ENCODE assay signal across 22 cellular contexts in the genomic region with DNA sequence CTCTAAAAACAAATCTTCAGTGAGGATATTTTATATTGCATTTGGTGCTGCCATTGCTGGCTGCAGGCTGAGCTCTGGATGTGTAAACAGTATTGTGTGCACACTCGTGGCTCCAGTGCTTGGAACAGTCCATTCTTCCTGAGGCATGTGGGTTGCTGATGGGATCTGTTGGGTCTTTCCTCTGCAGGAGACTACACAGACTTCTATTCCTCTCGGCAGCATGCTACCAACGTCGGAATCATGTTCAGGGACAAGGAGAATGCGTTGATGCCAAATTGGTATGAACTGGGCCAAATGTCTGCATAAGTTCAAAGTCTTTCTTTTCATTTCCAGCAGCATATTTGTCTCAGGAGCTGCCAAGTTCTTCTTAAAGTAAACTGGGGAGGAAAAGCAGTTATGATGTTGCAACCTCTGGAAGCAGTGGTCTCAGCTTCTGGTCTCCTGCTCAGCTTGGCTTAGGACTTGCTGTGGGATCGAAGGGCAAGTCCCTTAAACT. TPM values are rescaled to one million over a fixed set of nuclear protein-coding genes. Genes with fewer than 3 reads are reported as not detected.
DNase-seq lines count a peak whose midpoint lies in the region; ATAC-seq and TF ChIP-seq lines count a peak whose summit lies in the region.
"Had no signal": no experiment of that assay in that cellular context is flagged by ENCODE, and none has a peak within 500 bp of the region (broad histone marks: within the 10 kb centered on the region; RNA-seq: fewer than 3 reads in every experiment).

No MANE protein-coding gene starts in this region.

- no peaks in the 10 kb centered on the region for H3K9me3 Mint-ChIP-seq in HFFc6
- no peaks in the 10 kb centered on the region for H3K9me3 Mint-ChIP-seq in activated T-helper 17 cell treated with anti-CD3 and anti-CD28 coated beads, Interleukin-2, amount 50 U/mL, for 72 hours
- H3K9me3 Mint-ChIP-seq: mesothelial cell of epicardium, type B pancreatic cell, WTC11 had no signal

- DNase-seq in HFFc6: no peak
- peak; percentile 70 for DNase-seq in fibroblast of villous mesenchyme (ENCODE audit: low read depth)
- no peak for DNase-seq in sciatic nerve (ENCODE audit: low spot score)
- no peak for DNase-seq in Ammon's horn (ENCODE audit: low spot score)
- no peak for DNase-seq in heart left ventricle
- DNase-seq: activated naive CD8-positive, alpha-beta T cell treated with anti-CD3 and anti-CD28 coated beads, Interleukin-2, amount 10 ng/mL, durations not matched to agents 7 days and 5 days; DND-41; GM23248; hippocampal formation; NCI-H1105; NCI-H2107; NCI-H526; SHP77; stimulated activated naive CD4-positive, alpha-beta T cell; T-helper 1 cell had no signal

- H3K9me3 ChIP-seq in heart left ventricle: no peaks in the 10 kb centered on the region

- no peak for TF ChIP-seq POLR2A in heart left ventricle (IDR thresholded peaks at IDR 0.05)

- H3K4me1 Mint-ChIP-seq in HFFc6 (ENCODE audit: low read depth): peaks cover 26% of the 10 kb centered on the region
- H3K4me1 Mint-ChIP-seq in activated T-helper 17 cell treated with anti-CD3 and anti-CD28 coated beads, Interleukin-2, amount 50 U/mL, for 72 hours: peaks cover 23% of the 10 kb centered on the region
- H3K4me1 Mint-ChIP-seq: WTC11 had no signal

- H3K27ac Mint-ChIP-seq in HFFc6: peak overlapping the region; percentile 96
- H3K27ac Mint-ChIP-seq in activated T-helper 17 cell treated with anti-CD3 and anti-CD28 coated beads, Interleukin-2, amount 50 U/mL, for 72 hours: peak overlapping the region; percentile 77
- H3K27ac Mint-ChIP-seq: mesothelial cell of epicardium, WTC11 had no signal

- TF ChIP-seq CTCF in HFFc6 (IDR thresholded peaks at IDR 0.05) (no peak), fibroblast of villous mesenchyme (IDR thresholded peaks at IDR 0.05; ENCODE audit: insufficient read depth, low read depth, low read length) (no peak), heart left ventricle (IDR thresholded peaks at IDR 0.05) (no peak)

- 82 to 89% (median 86%) methylated on average over 6 of the region's 6 CpGs for WGBS in heart left ventricle, 4 donors

- H3K36me3 Mint-ChIP-seq in HFFc6 (ENCODE audit: low read depth): peaks cover 54% of the 10 kb centered on the region
- peaks cover 65% of the 10 kb centered on the region for H3K36me3 Mint-ChIP-seq in activated T-helper 17 cell treated with anti-CD3 and anti-CD28 coated beads, Interleukin-2, amount 50 U/mL, for 72 hours (ENCODE audit: low read depth)

- ATAC-seq in activated T-helper 17 cell treated with anti-CD3 and anti-CD28 coated beads, Interleukin-2, amount 50 U/mL, for 72 hours (replicated peaks): no peak
- ATAC-seq in sciatic nerve (peak; percentile 70), HG03045 (IDR thresholded peaks at IDR 0.05; ENCODE audit: unreplicated experiment) (no peak), heart left ventricle (no peak), HG03159 (IDR thresholded peaks at IDR 0.05; ENCODE audit: unreplicated experiment) (no peak)
- ATAC-seq: esophagus mucosa, WTC11 had no signal

- peaks cover 0 to 24% (median 6%) of the 10 kb centered on the region in 12 donors for H3K4me1 ChIP-seq in heart left ventricle

- H3K27me3 Mint-ChIP-seq in HFFc6 (ENCODE audit: insufficient read depth): 0 out of 2 replicates have a peak, but pooled peaks cover 2% of the 10 kb centered on the region
- H3K27me3 Mint-ChIP-seq in activated T-helper 17 cell treated with anti-CD3 and anti-CD28 coated beads, Interleukin-2, amount 50 U/mL, for 72 hours: no peaks in the 10 kb centered on the region
- H3K27me3 Mint-ChIP-seq: activated naive CD8-positive, alpha-beta T cell treated with anti-CD3 and anti-CD28 coated beads, Interleukin-2, amount 10 ng/mL, durations not matched to agents 7 days and 5 days; type B pancreatic cell had no signal

- H3K4me3 Mint-ChIP-seq in HFFc6: no peak overlapping the region
- H3K4me3 Mint-ChIP-seq in activated T-helper 17 cell treated with anti-CD3 and anti-CD28 coated beads, Interleukin-2, amount 50 U/mL, for 72 hours: no peak overlapping the region
- H3K4me3 Mint-ChIP-seq: activated naive CD8-positive, alpha-beta T cell treated with anti-CD3 and anti-CD28 coated beads, Interleukin-2, amount 10 ng/mL, durations not matched to agents 7 days and 5 days; mesothelial cell of epicardium; type B pancreatic cell; WTC11 had no signal

- H3K36me3 ChIP-seq in heart left ventricle: peaks cover 0 to 24% (median 0%) of the 10 kb centered on the region in 9 donors

- H3K27ac ChIP-seq in heart left ventricle: no peak overlapping the region
- H3K27ac ChIP-seq: GM23248 had no signal

- no peaks in the 10 kb centered on the region for H3K27me3 ChIP-seq in heart left ventricle

- no peak overlapping the region for H3K4me3 ChIP-seq in fibroblast of villous mesenchyme (ENCODE audit: low read depth, low read length)
- no peak overlapping the region for H3K4me3 ChIP-seq in heart left ventricle
- H3K4me3 ChIP-seq: GM23248 had no signal

- intact Hi-C loops in sciatic nerve (cut with DNase I) (no loop called here), heart left ventricle (cut with DNase I) (loop anchor here in 1 of 10 donors (10.0 kb wide), 1 partner anchor 277 kb away; no protein-coding TSS in a partner anchor)

RNA-seq across cellular contexts. Expression of a gene that starts 9.3 kb away (rescaled TPM):
- total RNA-seq in HFFc6 (2021; fragmentation: NEBNext Ultra II Directional; extraction: Animal tissue kit (Norgen Biotek cat#: 25700)): 10 to 100 TPM; 51.1 to 75.4 (median 61.1) TPM
- total RNA-seq in activated T-helper 17 cell treated with anti-CD3 and anti-CD28 coated beads, Interleukin-2, amount 50 U/mL, for 72 hours: 10 to 100 TPM; 66.3 to 87.7 TPM
- total RNA-seq in fibroblast of villous mesenchyme (21.9 and 27.2 TPM in 2 replicates), sciatic nerve (21.0 TPM), heart left ventricle (10 to 100 TPM; 16.8 to 48.9 (median 26.0) TPM)
- 10 to 100 TPM; 12.4 to 20.0 TPM for polyA plus RNA-seq in heart left ventricle
